In the genomic region with DNA sequence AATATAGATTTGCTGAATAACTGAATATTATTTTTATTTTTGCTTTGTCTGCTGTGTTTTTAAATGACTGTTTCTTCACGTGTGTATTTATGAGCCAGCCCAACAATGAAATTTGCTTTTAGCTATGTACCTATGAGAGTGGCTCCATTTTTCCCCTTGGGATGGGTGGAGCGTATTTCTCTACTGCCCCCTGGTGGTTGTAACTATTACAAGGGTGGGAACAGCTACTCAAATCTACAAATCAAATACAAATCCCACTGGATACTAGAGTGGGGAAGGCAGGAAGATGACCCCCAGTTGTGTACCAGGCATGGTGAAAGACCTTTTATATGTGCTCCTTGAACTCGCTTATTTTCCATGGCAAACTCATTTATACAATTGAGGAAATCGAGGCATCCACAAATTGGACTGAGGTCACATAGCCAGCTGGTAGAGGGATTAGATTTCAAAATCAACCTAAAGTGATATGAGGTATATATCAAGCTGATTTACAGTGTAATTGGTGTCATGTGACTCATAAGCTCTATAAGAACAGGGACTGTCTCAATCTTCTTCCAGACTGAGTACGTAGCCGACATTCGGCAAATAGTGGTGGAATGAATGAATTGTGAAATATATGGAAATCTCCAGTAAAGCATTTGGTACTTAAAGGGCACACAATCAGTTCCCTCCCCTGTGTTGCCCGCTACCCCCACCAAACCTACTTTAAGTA, we compare ENCODE assay signal across 8 cellular contexts.
A peak's percentile ranks its signal among the peaks of the same experiment; 100 is the strongest.
DNase-seq lines count a peak whose midpoint lies in the region; ATAC-seq and TF ChIP-seq lines count a peak whose summit lies in the region.

No MANE protein-coding gene starts in this region.

- H3K9me3 ChIP-seq in AG04450 (ENCODE audit: control insufficient read depth, insufficient read depth, low read length) (no peaks in the 10 kb centered on the region), SU-DHL-6 (ENCODE audit: insufficient read depth, low read length) (no peaks in the 10 kb centered on the region)

- H4K20me1 ChIP-seq in SU-DHL-6 (ENCODE audit: low read depth, low read length) = no peaks in the 10 kb centered on the region

- POLR2A ChIA-PET in AG04450 (lab: Yijun Ruan, JAX) = interaction anchor here (1.0 to 1.1 kb wide), 2 partner anchors 39 to 40 kb away, joined by 3 to 5 read pairs; no protein-coding TSS in a partner anchor
- POLR2A ChIA-PET in GM10248 (lab: Yijun Ruan, JAX) = interaction anchor here (0.7 kb wide), 1 partner anchor 40 kb away, joined by 3 read pairs; no protein-coding TSS in a partner anchor

- DNase-seq in AG04450 (ENCODE audit: low read depth, low spot score) (no peak), GM10248 (ENCODE audit: extremely low spot score) (peak; percentile 48), NCI-H1105 (lab: John Stamatoyannopoulos, UW) (peak; percentile 77), foreskin melanocyte (peak; percentile 44), pulmonary artery endothelial cell (ENCODE audit: low read depth, low spot score) (peak; percentile 37)
- no peak for DNase-seq in activated T-helper 2 cell treated with anti-CD3 and anti-CD28 coated beads, Interferon-gamma antibody, Interleukin-2, Interleukin-4, amounts not matched to agents 10 μg/mL and 5 μg/mL and 100 μg/mL, durations not matched to agents 14 hours and 24 hours and 36 hours (ENCODE audit: low spot score)

- ATAC-seq in HG02642 (IDR thresholded peaks at IDR 0.05; ENCODE audit: poor library complexity, unreplicated experiment) = peak; percentile 83

- H3K4me2 ChIP-seq in SU-DHL-6 (ENCODE audit: low read depth, low read length, poor library complexity, severe bottlenecking) = no peak overlapping the region

- H3K36me3 Mint-ChIP-seq in activated T-helper 2 cell treated with anti-CD3 and anti-CD28 coated beads, Interferon-gamma antibody, Interleukin-2, Interleukin-4, amounts not matched to agents 10 μg/mL and 5 μg/mL and 100 μg/mL, durations not matched to agents 14 hours and 24 hours and 36 hours (ENCODE audit: low read depth) = no peaks in the 10 kb centered on the region

- no peak overlapping the region for H2AFZ ChIP-seq in SU-DHL-6 (ENCODE audit: low read depth, low read length, severe bottlenecking)

- no peaks in the 10 kb centered on the region for H3K9me3 Mint-ChIP-seq in activated T-helper 2 cell treated with anti-CD3 and anti-CD28 coated beads, Interferon-gamma antibody, Interleukin-2, Interleukin-4, amounts not matched to agents 10 μg/mL and 5 μg/mL and 100 μg/mL, durations not matched to agents 14 hours and 24 hours and 36 hours

- intact Hi-C loops in activated T-helper 2 cell treated with anti-CD3 and anti-CD28 coated beads, Interferon-gamma antibody, Interleukin-2, Interleukin-4, amounts not matched to agents 10 μg/mL and 5 μg/mL and 100 μg/mL, durations not matched to agents 14 hours and 24 hours and 36 hours (cut with micrococcal nuclease) = loop anchor here (1.0 kb wide), 1 partner anchor 40 kb away; no protein-coding TSS in a partner anchor

- H3K9me2 ChIP-seq in SU-DHL-6 (replicated peaks; ENCODE audit: insufficient read depth, low read length) = no peaks in the 10 kb centered on the region

- H3K27me3 Mint-ChIP-seq in activated T-helper 2 cell treated with anti-CD3 and anti-CD28 coated beads, Interferon-gamma antibody, Interleukin-2, Interleukin-4, amounts not matched to agents 10 μg/mL and 5 μg/mL and 100 μg/mL, durations not matched to agents 14 hours and 24 hours and 36 hours (ENCODE audit: low read depth) = peaks cover 5% of the 10 kb centered on the region

- H3F3A ChIP-seq in SU-DHL-6 (ENCODE audit: insufficient read depth) = no peaks in the 10 kb centered on the region

- CTCF ChIA-PET in AG04450 (lab: Charles Lee) (interaction anchor here (0.6 to 3.3 kb wide), 35 partner anchors 10 to 998 kb away, joined by 3 to 241 read pairs (median 5); partner anchors contain the start of genes MLF1, PTX3 and VEPH1), GM10248 (lab: Yijun Ruan, JAX) (interaction anchor here (0.7 to 5.4 kb wide), 20 partner anchors 10 to 1041 kb away, joined by 3 to 174 read pairs (median 3); no protein-coding TSS in a partner anchor)

- H3K27me3 ChIP-seq in AG04450 (ENCODE audit: control insufficient read depth, insufficient read depth, low read length) (no peaks in the 10 kb centered on the region), SU-DHL-6 (ENCODE audit: low read length) (no peaks in the 10 kb centered on the region)

- H3K79me2 ChIP-seq in SU-DHL-6 (ENCODE audit: insufficient read depth, low read length) = no peaks in the 10 kb centered on the region

- H3K27ac Mint-ChIP-seq in activated T-helper 2 cell treated with anti-CD3 and anti-CD28 coated beads, Interferon-gamma antibody, Interleukin-2, Interleukin-4, amounts not matched to agents 10 μg/mL and 5 μg/mL and 100 μg/mL, durations not matched to agents 14 hours and 24 hours and 36 hours = no peak overlapping the region

- no peak overlapping the region for H3K9ac ChIP-seq in SU-DHL-6 (ENCODE audit: low read length)

- peak; percentile 82 for TF ChIP-seq CTCF in AG04450 (IDR thresholded peaks at IDR 0.05; ENCODE audit: low read depth, low read length)
- TF ChIP-seq CTCF in GM10248 (IDR thresholded peaks at IDR 0.05; ENCODE audit: control extremely low read depth, extremely low read depth, low read depth, missing control alignments) = peak; percentile 60
- peak; percentile 92 for TF ChIP-seq CTCF in SU-DHL-6 (IDR thresholded peaks at IDR 0.05; ENCODE audit: insufficient read depth, low read length, poor library complexity, severe bottlenecking)

- H3K27ac ChIP-seq in AG04450 (ENCODE audit: low read depth, low read length) (no peak overlapping the region), SU-DHL-6 (ENCODE audit: low read depth, low read length) (no peak overlapping the region)

- H3K36me3 ChIP-seq in SU-DHL-6 (ENCODE audit: low read length) = no peaks in the 10 kb centered on the region

- H3K4me3 ChIP-seq in AG04450 (ENCODE audit: low read depth, low read length) (no peak overlapping the region), SU-DHL-6 (ENCODE audit: insufficient read depth, low read length, poor library complexity, severe bottlenecking) (no peak overlapping the region)

- peaks cover 4% of the 10 kb centered on the region for H3K4me1 Mint-ChIP-seq in activated T-helper 2 cell treated with anti-CD3 and anti-CD28 coated beads, Interferon-gamma antibody, Interleukin-2, Interleukin-4, amounts not matched to agents 10 μg/mL and 5 μg/mL and 100 μg/mL, durations not matched to agents 14 hours and 24 hours and 36 hours (ENCODE audit: low read depth)

- H3K4me3 Mint-ChIP-seq in activated T-helper 2 cell treated with anti-CD3 and anti-CD28 coated beads, Interferon-gamma antibody, Interleukin-2, Interleukin-4, amounts not matched to agents 10 μg/mL and 5 μg/mL and 100 μg/mL, durations not matched to agents 14 hours and 24 hours and 36 hours (ENCODE audit: low read depth) = no peak overlapping the region

Comparison
In these comparisons a context has a peak if more than half of its experiments do, and no peak if none do; other contexts are left out.
1. DNase-seq: peak in GM10248 (single experiment), NCI-H1105 (single experiment), foreskin melanocyte (single experiment) and pulmonary artery endothelial cell (single experiment); none in AG04450 (single experiment) and activated T-helper 2 cell treated with anti-CD3 and anti-CD28 coated beads, Interferon-gamma antibody, Interleukin-2, Interleukin-4, amounts not matched to agents 10 μg/mL and 5 μg/mL and 100 μg/mL, durations not matched to agents 14 hours and 24 hours and 36 hours (single experiment).
2. Peak in every context shown above with its lines, with median percentiles within 50 percentile points of each other: CTCF ChIP-seq.